8 cellular contexts compared by ENCODE assay signal in genomic region chr12:24948452-24948815, GRCh38. TPM values are rescaled to one million over a fixed set of nuclear protein-coding genes. Genes with fewer than 3 reads are reported as not detected.
DNase-seq lines count a peak whose midpoint lies in the region; ATAC-seq and TF ChIP-seq lines count a peak whose summit lies in the region.

No MANE protein-coding gene starts in this region.

- POLR2A ChIA-PET in CD4-positive, alpha-beta T cell (lab: Charles Lee), result no interaction called here

- peak overlapping the region; percentile 83 for H3K4me3 Mint-ChIP-seq in CD4-positive, alpha-beta T cell

- in situ Hi-C loops in astrocyte of the spinal cord (cut with HindIII; ENCODE audit: low sequenced_read_pairs), result no loop called here

- no peak overlapping the region for H3K27ac Mint-ChIP-seq in CD4-positive, alpha-beta T cell

- H3K9me3 ChIP-seq in CD4-positive, alpha-beta T cell (ENCODE audit: control insufficient read depth, low read length), result no peaks in the 10 kb centered on the region

- no peaks in the 10 kb centered on the region for H3K9me3 Mint-ChIP-seq in CD4-positive, alpha-beta T cell

- H3K27me3 ChIP-seq in CD4-positive, alpha-beta T cell (ENCODE audit: control insufficient read depth, insufficient read depth, low read length), result peaks cover 36% of the 10 kb centered on the region

- no peak for TF ChIP-seq CTCF in CD4-positive, alpha-beta T cell (IDR thresholded peaks at IDR 0.05)
- TF ChIP-seq CTCF in astrocyte of the spinal cord (IDR thresholded peaks at IDR 0.05; ENCODE audit: low read depth, low read length), result no peak

- H3K36me3 Mint-ChIP-seq in CD4-positive, alpha-beta T cell (ENCODE audit: low read depth), result no peaks in the 10 kb centered on the region

- peaks cover 59% of the 10 kb centered on the region for H3K27me3 Mint-ChIP-seq in CD4-positive, alpha-beta T cell

- intact Hi-C loops in CD4-positive, alpha-beta T cell (cut with DNase I, micrococcal nuclease), result no loop called here

- CTCF ChIA-PET in CD4-positive, alpha-beta T cell (lab: Charles Lee), result no interaction called here

- H3K4me3 ChIP-seq in astrocyte of the spinal cord (ENCODE audit: low read depth, low read length), result peak overlapping the region; percentile 66

- DNase-seq in CD4-positive, alpha-beta T cell, result no peak
- DNase-seq in NCI-H1694 treated with DMSO at 0.1 percent for 48 hours (lab: John Stamatoyannopoulos, UW), result peak; percentile 50
- DNase-seq in astrocyte of the spinal cord (ENCODE audit: low read depth, low spot score), result peak; percentile 50
- DNase-seq in islet precursor cell, result peak; percentile 75
- peak; percentile 23 for DNase-seq in stimulated activated CD4-positive, alpha-beta T cell treated with anti-CD3 and anti-CD28 coated beads, Interleukin-1b, Interleukin-23, amount 100 ng/mL, for 48 hours
- DNase-seq in NCI-H2171 treated with DMSO at 0.1 percent for 48 hours (lab: John Stamatoyannopoulos, UW), result no peak

- no peak overlapping the region for H3K27ac ChIP-seq in CD4-positive, alpha-beta T cell (ENCODE audit: low read depth, low read length)

- ATAC-seq in CD4-positive, alpha-beta T cell (ENCODE audit: poor library complexity), result peak; percentile 17
- ATAC-seq in GM21717 (IDR thresholded peaks at IDR 0.05; ENCODE audit: unreplicated experiment) (peak; percentile 33), GM21576 (IDR thresholded peaks at IDR 0.05; ENCODE audit: unreplicated experiment) (no peak)

- peaks cover 24% of the 10 kb centered on the region for H3K4me1 Mint-ChIP-seq in CD4-positive, alpha-beta T cell (ENCODE audit: low read depth)

RNA-seq across cellular contexts. Expression of gene BCAT1, which starts 0.5 kb away (rescaled TPM):
- total RNA-seq in CD4-positive, alpha-beta T cell, result under 1 TPM; 0.34 to 0.91 TPM

Comparison
In these comparisons a context has a peak if more than half of its experiments do, and no peak if none do; other contexts are left out.
1. DNase-seq: peak in NCI-H1694 treated with DMSO at 0.1 percent for 48 hours (single experiment), astrocyte of the spinal cord (single experiment), islet precursor cell (single experiment) and stimulated activated CD4-positive, alpha-beta T cell treated with anti-CD3 and anti-CD28 coated beads, Interleukin-1b, Interleukin-23, amount 100 ng/mL, for 48 hours (single experiment); none in CD4-positive, alpha-beta T cell (0 of 10) and NCI-H2171 treated with DMSO at 0.1 percent for 48 hours (single experiment).